In the genomic region with DNA sequence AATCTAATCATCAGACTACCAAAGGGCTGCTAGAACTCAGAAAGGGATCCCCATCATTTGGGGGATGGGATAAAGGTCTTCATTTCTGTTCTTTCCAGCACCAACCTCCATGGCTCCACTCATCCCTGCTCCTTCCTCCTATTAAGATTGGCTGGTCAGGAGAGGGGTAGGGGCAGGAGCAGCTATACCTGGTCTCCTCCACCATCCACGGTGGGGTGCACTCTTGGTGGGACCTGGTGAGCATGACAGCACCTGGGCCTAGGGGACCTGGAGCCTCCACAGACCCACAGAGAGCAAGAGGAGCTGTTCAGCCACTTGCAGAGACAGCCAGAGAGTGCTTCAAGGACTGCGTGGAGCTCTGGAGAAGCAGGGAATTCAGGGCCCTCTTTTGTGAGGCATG, we compare ENCODE assay signal across 28 cellular contexts. TPM values are rescaled to one million over a fixed set of nuclear protein-coding genes. Genes with fewer than 3 reads are reported as not detected.
"Had no signal": no experiment of that assay in that cellular context is flagged by ENCODE, and none has a peak within 500 bp of the region (broad histone marks: within the 10 kb centered on the region; RNA-seq: fewer than 3 reads in every experiment).

No MANE protein-coding gene starts in this region.

- DNase-seq: activated CD4-positive, alpha-beta T cell treated with anti-CD3 and anti-CD28 coated beads for 36 hours; activated CD4-positive, CD25-positive, alpha-beta regulatory T cell; activated CD8-positive, alpha-beta T cell treated with anti-CD3 and anti-CD28 coated beads for 36 hours; activated naive CD4-positive, alpha-beta T cell treated with Interleukin-2 at 50 U/mL for 16 hours; activated naive CD8-positive, alpha-beta T cell treated with anti-CD3 and anti-CD28 coated beads, Interleukin-2, amount 50 U/mL, for 24 hours; amniotic stem cell; body of pancreas; KG1; MG63; MV-4-11; NCI-H1105; NCI-H1436; NCI-H1694 treated with DMSO at 0.1 percent for 48 hours; NCI-H2029 treated with DMSO at 0.1 percent for 48 hours; NCI-H345; NCI-H510A; NCI-H526 treated with DMSO at 0.1 percent for 48 hours; NCI-H82; OCI-M1; SIG-M5; SK-N-SH; T-helper 1 cell had no signal

- H3K4me3 ChIP-seq: ascending aorta, body of pancreas, MG63 had no signal

- H3K9me3 Mint-ChIP-seq: activated CD8-positive, alpha-beta T cell treated with anti-CD3 and anti-CD28 coated beads for 36 hours; activated naive CD4-positive, alpha-beta T cell treated with anti-CD3 and anti-CD28 coated beads, Interleukin-2, amount 50 U/mL, for 72 hours; activated naive CD8-positive, alpha-beta T cell treated with anti-CD3 and anti-CD28 coated beads, Interleukin-2, amount 50 U/mL, for 24 hours; central memory CD8-positive, alpha-beta T cell; IgD-negative memory B cell had no signal

- H3K27ac Mint-ChIP-seq: activated CD4-positive, alpha-beta T cell treated with anti-CD3 and anti-CD28 coated beads for 36 hours; activated CD8-positive, alpha-beta T cell treated with anti-CD3 and anti-CD28 coated beads for 36 hours; activated naive CD4-positive, alpha-beta T cell treated with anti-CD3 and anti-CD28 coated beads, Interleukin-2, amount 50 U/mL, for 72 hours; activated naive CD8-positive, alpha-beta T cell treated with anti-CD3 and anti-CD28 coated beads, Interleukin-2, amount 50 U/mL, for 24 hours had no signal

- H3K27ac ChIP-seq: ascending aorta, body of pancreas, VCaP had no signal

- H3K9ac ChIP-seq: SK-N-SH had no signal

- H3K36me3 ChIP-seq: ascending aorta, MG63 had no signal

- H3K9me3 ChIP-seq: ascending aorta, body of pancreas, MG63, SK-N-SH had no signal

- H3K4me3 Mint-ChIP-seq: activated CD4-positive, alpha-beta T cell treated with anti-CD3 and anti-CD28 coated beads for 36 hours; activated CD8-positive, alpha-beta T cell treated with anti-CD3 and anti-CD28 coated beads for 36 hours; activated naive CD8-positive, alpha-beta T cell treated with anti-CD3 and anti-CD28 coated beads, Interleukin-2, amount 50 U/mL, for 24 hours; central memory CD8-positive, alpha-beta T cell; IgD-negative memory B cell had no signal

- H3K36me3 Mint-ChIP-seq: IgD-negative memory B cell had no signal

- ATAC-seq: activated CD4-positive, alpha-beta T cell treated with anti-CD3 and anti-CD28 coated beads for 36 hours; activated CD8-positive, alpha-beta T cell treated with anti-CD3 and anti-CD28 coated beads for 36 hours; activated naive CD4-positive, alpha-beta T cell treated with anti-CD3 and anti-CD28 coated beads, Interleukin-2, amount 50 U/mL, for 72 hours; activated naive CD8-positive, alpha-beta T cell treated with anti-CD3 and anti-CD28 coated beads, Interleukin-2, amount 50 U/mL, for 24 hours; body of pancreas had no signal

RNA-seq across cellular contexts. Expression of a gene that starts 6.1 kb away (rescaled TPM):
- total RNA-seq: ascending aorta had no signal

RNA-seq across cellular contexts. Expression of a gene that starts 12.7 kb away (rescaled TPM):
- total RNA-seq: activated CD4-positive, alpha-beta T cell treated with anti-CD3 and anti-CD28 coated beads for 36 hours; activated CD8-positive, alpha-beta T cell treated with anti-CD3 and anti-CD28 coated beads for 36 hours; activated naive CD4-positive, alpha-beta T cell treated with anti-CD3 and anti-CD28 coated beads, Interleukin-2, amount 50 U/mL, for 72 hours; ascending aorta; body of pancreas; T-helper 2 cell treated with Interferon-gamma antibody and Interleukin-4, amounts not matched to agents 100 ng/mL and 5 ng/mL, for 36 hours had no signal
- polyA plus RNA-seq: IgD-negative memory B cell had no signal

RNA-seq across cellular contexts. Expression of a gene that starts 28.1 kb away (rescaled TPM):
- total RNA-seq: body of pancreas had no signal
- polyA plus RNA-seq: IgD-negative memory B cell had no signal

RNA-seq across cellular contexts. Expression of a gene that starts 37.8 kb away (rescaled TPM):
- total RNA-seq: activated CD4-positive, alpha-beta T cell treated with anti-CD3 and anti-CD28 coated beads for 36 hours; activated CD8-positive, alpha-beta T cell treated with anti-CD3 and anti-CD28 coated beads for 36 hours; ascending aorta; body of pancreas; T-helper 2 cell treated with Interferon-gamma antibody and Interleukin-4, amounts not matched to agents 100 ng/mL and 5 ng/mL, for 36 hours had no signal
- polyA plus RNA-seq: IgD-negative memory B cell had no signal
